In the genomic region with DNA sequence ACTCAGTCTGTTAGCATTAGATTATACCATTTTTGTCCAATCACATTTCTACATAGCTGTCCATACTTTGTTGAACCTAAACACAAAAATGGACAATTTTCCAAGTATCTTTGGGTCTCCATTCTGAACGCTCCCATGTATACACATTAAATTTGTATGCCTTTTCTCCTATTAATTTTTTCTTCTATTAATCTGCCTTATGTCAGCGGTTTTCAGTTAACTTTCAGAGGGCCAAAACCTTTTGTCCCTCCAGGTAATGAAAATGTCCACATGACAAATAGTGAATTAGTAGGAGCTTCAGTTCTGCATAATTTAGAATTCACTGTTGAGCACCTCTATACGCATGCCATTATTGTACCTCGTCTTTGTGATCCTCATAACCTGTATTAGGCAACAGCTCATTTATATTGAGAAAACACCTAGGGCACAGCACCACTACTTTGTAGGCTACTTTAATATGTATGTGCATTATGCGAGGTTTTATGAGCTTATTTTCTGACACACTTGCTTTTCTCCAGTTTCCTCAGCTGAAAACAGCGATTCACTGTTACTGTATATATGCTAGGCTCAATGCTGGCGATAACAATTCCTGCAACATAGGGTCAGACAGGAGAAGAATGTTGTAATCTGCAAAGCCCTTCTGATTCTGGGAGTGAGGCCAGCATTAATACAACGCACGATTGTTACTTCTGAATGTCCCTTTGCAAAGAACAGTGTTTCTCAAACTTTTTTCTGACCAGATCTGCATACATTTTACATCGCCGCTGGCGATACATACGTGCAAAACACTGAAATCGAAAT, we compare ENCODE assay signal across 8 cellular contexts. TPM values are rescaled to one million over a fixed set of nuclear protein-coding genes. Genes with fewer than 3 reads are reported as not detected.
DNase-seq lines count a peak whose midpoint lies in the region; ATAC-seq and TF ChIP-seq lines count a peak whose summit lies in the region.

No MANE protein-coding gene starts in this region.

- H3K18ac ChIP-seq in mesenchymal stem cell (ENCODE audit: low read depth in 1 of 2, low read length in 2 of 2) = no peak overlapping the region

- no peak for ATAC-seq in GM18498 (IDR thresholded peaks at IDR 0.05; ENCODE audit: unreplicated experiment)
- ATAC-seq in activated CD8-positive, alpha-beta T cell treated with anti-CD3 and anti-CD28 coated beads for 36 hours = no peak

- no peak overlapping the region for H2AFZ ChIP-seq in mesenchymal stem cell (ENCODE audit: low read depth, low read length)

- peak overlapping the region; percentile 44 for H3K4me2 ChIP-seq in mesenchymal stem cell (ENCODE audit: low read length, poor library complexity, severe bottlenecking)

- no peak overlapping the region for H3K27ac Mint-ChIP-seq in activated CD8-positive, alpha-beta T cell treated with anti-CD3 and anti-CD28 coated beads for 36 hours

- CTCF ChIA-PET in activated CD8-positive, alpha-beta T cell treated with anti-CD3 and anti-CD28 coated beads for 36 hours (lab: Charles Lee) = interaction anchor here (1.2 kb wide), 1 partner anchor 65 kb away, joined by 4 read pairs; no protein-coding TSS in a partner anchor

- H3K4me1 Mint-ChIP-seq in activated CD8-positive, alpha-beta T cell treated with anti-CD3 and anti-CD28 coated beads for 36 hours (ENCODE audit: low read depth) = peaks cover 24% of the 10 kb centered on the region

- POLR2A ChIA-PET in activated CD8-positive, alpha-beta T cell treated with anti-CD3 and anti-CD28 coated beads for 36 hours (lab: Charles Lee) = interaction anchor here (1.1 to 1.3 kb wide), 3 partner anchors 9 to 33 kb away, joined by 3 to 5 read pairs (median 4); no protein-coding TSS in a partner anchor

- H3K79me1 ChIP-seq in mesenchymal stem cell (replicated peaks; ENCODE audit: low read length, poor library complexity, severe bottlenecking) = peaks cover under 1% of the 10 kb centered on the region

- H3K9me3 ChIP-seq in mesenchymal stem cell (ENCODE audit: control insufficient read depth, low read length) = no peaks in the 10 kb centered on the region

- DNase-seq in EH (ENCODE audit: low read depth) (peak; percentile 81), NCI-H2227 (lab: John Stamatoyannopoulos, UW; ENCODE audit: unreplicated experiment) (peak; percentile 41), dermis microvascular lymphatic vessel endothelial cell (ENCODE audit: low read depth in 2 of 2) (peak; percentile 36 to 69), mesenchymal stem cell (peak; percentile 70), KG1 (lab: John Stamatoyannopoulos, UW) (no peak), NCI-H774 (lab: John Stamatoyannopoulos, UW) (no peak)
- no peak for DNase-seq in activated CD8-positive, alpha-beta T cell treated with anti-CD3 and anti-CD28 coated beads for 36 hours

- peak overlapping the region; percentile 96 for H3K9ac ChIP-seq in mesenchymal stem cell (ENCODE audit: low read length)

- H4K8ac ChIP-seq in mesenchymal stem cell (ENCODE audit: low read length) = no peak overlapping the region

- H2BK15ac ChIP-seq in mesenchymal stem cell (ENCODE audit: low read depth, poor library complexity, severe bottlenecking) = no peak overlapping the region

- WGBS in mesenchymal stem cell = 83% methylated on average over 8 of the region's 14 CpGs

- H2BK120ac ChIP-seq in mesenchymal stem cell (ENCODE audit: low read depth, low read length) = no peak overlapping the region

- no peak for TF ChIP-seq CTCF in activated CD8-positive, alpha-beta T cell treated with anti-CD3 and anti-CD28 coated beads for 36 hours (IDR thresholded peaks at IDR 0.05)

- no peak overlapping the region for H2BK5ac ChIP-seq in mesenchymal stem cell (ENCODE audit: low read depth, low read length, poor library complexity, severe bottlenecking)

- H3K36me3 Mint-ChIP-seq in activated CD8-positive, alpha-beta T cell treated with anti-CD3 and anti-CD28 coated beads for 36 hours (ENCODE audit: low read depth) = no peaks in the 10 kb centered on the region

- H3K36me3 ChIP-seq in mesenchymal stem cell (ENCODE audit: control insufficient read depth in 1 of 2, insufficient read depth in 2 of 2, low read depth in 1 of 2, low read length in 2 of 2) = no peaks in the 10 kb centered on the region

- no peak overlapping the region for H3K4me3 Mint-ChIP-seq in activated CD8-positive, alpha-beta T cell treated with anti-CD3 and anti-CD28 coated beads for 36 hours

- no peak overlapping the region for H2BK12ac ChIP-seq in mesenchymal stem cell (ENCODE audit: low read length in 2 of 2)

- H3K27me3 Mint-ChIP-seq in activated CD8-positive, alpha-beta T cell treated with anti-CD3 and anti-CD28 coated beads for 36 hours = no peaks in the 10 kb centered on the region

- no peak overlapping the region for H2AK5ac ChIP-seq in mesenchymal stem cell (ENCODE audit: low read length, severe bottlenecking)

- no peak overlapping the region for H4K91ac ChIP-seq in mesenchymal stem cell (ENCODE audit: low read length)

- peak overlapping the region; percentile 91 for H3K27ac ChIP-seq in mesenchymal stem cell (ENCODE audit: low read length, poor library complexity, severe bottlenecking)

- H3K9me3 Mint-ChIP-seq in activated CD8-positive, alpha-beta T cell treated with anti-CD3 and anti-CD28 coated beads for 36 hours = no peaks in the 10 kb centered on the region

- H3K27me3 ChIP-seq in mesenchymal stem cell (ENCODE audit: control insufficient read depth in 1 of 2, insufficient read depth in 1 of 2, low read length in 2 of 2) = no peaks in the 10 kb centered on the region

- intact Hi-C loops in activated CD8-positive, alpha-beta T cell treated with anti-CD3 and anti-CD28 coated beads for 36 hours (cut with micrococcal nuclease) = no loop called here

- no peak overlapping the region for H3K14ac ChIP-seq in mesenchymal stem cell (ENCODE audit: low read length in 2 of 2)

- H3K4ac ChIP-seq in mesenchymal stem cell (ENCODE audit: low read depth in 1 of 2, low read length in 2 of 2) = no peak overlapping the region

- H3K4me1 ChIP-seq in mesenchymal stem cell (ENCODE audit: control insufficient read depth, insufficient read depth, low read depth, low read length) = peaks cover 2% of the 10 kb centered on the region

- no peak overlapping the region for H3K23ac ChIP-seq in mesenchymal stem cell (ENCODE audit: low read length in 2 of 2)

- H3K4me3 ChIP-seq in mesenchymal stem cell (ENCODE audit: insufficient read depth in 1 of 2, low read depth in 1 of 2, low read length in 2 of 2) = peak overlapping the region in 1 of 2 experiments; percentile 90

RNA-seq across cellular contexts. Expression of a gene that starts 1.1 kb away (rescaled TPM):
- total RNA-seq in dermis microvascular lymphatic vessel endothelial cell = 27.3 and 32.2 TPM in 2 replicates
- polyA plus RNA-seq in mesenchymal stem cell (2013, experiment 1 of 2) = 21.1 TPM
- polyA plus RNA-seq in mesenchymal stem cell (2013, experiment 2 of 2) = 22.2 TPM
- 10 to 100 TPM; 31.3 to 31.9 TPM for total RNA-seq in activated CD8-positive, alpha-beta T cell treated with anti-CD3 and anti-CD28 coated beads for 36 hours

Comparison
In these comparisons a context has a peak if more than half of its experiments do, and no peak if none do; other contexts are left out.
1. DNase-seq: peak in EH (single experiment), NCI-H2227 (single experiment), dermis microvascular lymphatic vessel endothelial cell (2 of 2) and mesenchymal stem cell (single experiment); none in KG1 (single experiment), NCI-H774 (single experiment) and activated CD8-positive, alpha-beta T cell treated with anti-CD3 and anti-CD28 coated beads for 36 hours (single experiment).